Comparison of ENCODE assay signal across 7 cellular contexts in the genomic region with DNA sequence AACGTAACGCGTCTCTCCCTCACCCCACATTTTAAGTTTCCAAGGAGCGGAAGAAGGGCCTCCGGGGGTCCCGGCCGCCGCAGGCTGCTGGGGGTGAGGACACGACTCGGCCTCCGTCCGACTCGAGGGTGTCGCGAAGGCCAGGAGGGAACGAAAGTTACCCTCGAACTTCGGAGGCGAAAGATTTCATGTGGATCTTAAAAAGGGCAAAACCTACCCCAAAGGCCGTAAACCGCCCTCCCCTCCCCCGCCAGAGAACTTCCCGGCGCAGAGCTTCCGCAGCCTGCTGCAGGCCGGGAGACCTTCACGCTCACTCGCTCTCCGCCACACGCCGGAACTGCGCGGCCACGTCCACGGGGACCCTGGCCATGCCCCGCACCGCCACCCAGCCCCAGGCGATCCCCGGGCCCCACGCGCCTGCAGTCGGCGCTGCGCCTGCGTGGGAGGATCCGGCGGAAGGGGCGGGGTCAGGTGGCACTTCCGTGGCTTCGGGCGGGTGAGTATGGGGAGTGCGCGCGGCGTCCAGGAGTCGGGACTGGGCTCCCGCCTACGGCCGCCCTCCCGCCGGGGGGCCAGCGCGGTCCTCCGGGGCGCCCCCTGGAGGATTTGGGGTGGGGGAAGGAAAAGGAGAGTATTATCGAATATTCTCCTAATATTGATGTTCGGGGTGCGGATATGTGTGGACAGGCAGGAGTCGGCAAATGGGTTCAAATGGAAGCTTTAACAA. TPM values are rescaled to one million over a fixed set of nuclear protein-coding genes. Genes with fewer than 3 reads are reported as not detected.
DNase-seq lines count a peak whose midpoint lies in the region; ATAC-seq and TF ChIP-seq lines count a peak whose summit lies in the region.

A gene (plus strand): TSS at position 474 of the 727 bp plus-strand sequence. CDS start 19,755 bp downstream, outside the sequence.

- peak; percentile 84 for ATAC-seq in HG02870 (IDR thresholded peaks at IDR 0.05; ENCODE audit: unreplicated experiment)

- peak; percentile 44 to 67 (median 67) for TF ChIP-seq CTCF in ascending aorta (IDR thresholded peaks at IDR 0.05)

- H3K4me1 ChIP-seq in ascending aorta = peaks cover 0 to 5% of the 10 kb centered on the region in 2 donors

- intact Hi-C loops in ascending aorta (cut with DNase I) = loop anchor here (1.0 to 10.0 kb wide), 7 partner anchors 118 to 1444 kb away; a partner anchor contains a TSS

- DNase-seq in NCI-H1694 (lab: John Stamatoyannopoulos, UW) (peak; percentile 65), T-helper 2 cell (peak; percentile 89 to 96 (median 93)), ascending aorta (ENCODE audit: low spot score in 2 of 2) (peak; percentile 82 to 97), hepatic stellate cell (ENCODE audit: low spot score) (peak; percentile 94), renal cortical epithelial cell (ENCODE audit: low read depth) (peak; percentile 76)

- H3K27ac ChIP-seq in ascending aorta = peak within 1 kb of the TSS; percentile 95 to 98

- H3K9me3 ChIP-seq in ascending aorta = no peaks in the 10 kb centered on the region

- peak within 1 kb of the TSS; percentile 78 to 89 for H3K4me3 ChIP-seq in ascending aorta

- peak; percentile 99 for TF ChIP-seq POLR2A in GM15510 (IDR thresholded peaks at IDR 0.05; ENCODE audit: borderline replicate concordance, extremely low read depth, insufficient read length)

- no peaks in the 10 kb centered on the region for H3K36me3 ChIP-seq in ascending aorta

- no peaks in the 10 kb centered on the region for H3K27me3 ChIP-seq in ascending aorta

RNA-seq across cellular contexts. Expression of the gene that starts here (rescaled TPM):
- 3.9 TPM for total RNA-seq in ascending aorta
- total RNA-seq in renal cortical epithelial cell = 10.2 and 17.4 TPM in 2 replicates

Comparison
In these comparisons a context has a peak if more than half of its experiments do, and no peak if none do; other contexts are left out.
1. Peak in every context shown above with its lines: DNase-seq, ATAC-seq, H3K4me3 ChIP-seq and H3K27ac ChIP-seq.